ENCODE assay signal across 15 cellular contexts in the genomic region with DNA sequence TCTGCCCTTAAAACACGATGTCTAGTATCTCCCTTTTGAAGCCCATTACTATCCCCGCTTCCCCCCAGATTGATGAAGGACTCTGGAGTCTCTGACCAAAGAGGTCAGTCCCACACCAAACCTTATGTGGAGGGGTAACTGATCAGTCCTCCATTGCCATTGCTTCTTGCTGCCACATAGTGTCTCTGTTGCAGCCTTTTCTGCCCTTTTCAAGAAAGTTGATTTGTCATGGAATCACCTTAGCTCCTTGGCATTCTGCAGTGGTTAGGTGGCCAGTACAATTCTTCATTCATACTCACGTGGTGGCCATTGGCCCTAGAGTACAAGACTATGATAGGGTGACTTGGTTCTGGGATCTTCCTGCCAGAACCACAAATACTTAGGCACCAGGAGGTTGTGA. TPM values are rescaled to one million over a fixed set of nuclear protein-coding genes. Genes with fewer than 3 reads are reported as not detected.
DNase-seq lines count a peak whose midpoint lies in the region; ATAC-seq and TF ChIP-seq lines count a peak whose summit lies in the region.
"Had no signal": no experiment of that assay in that cellular context is flagged by ENCODE, and none has a peak within 500 bp of the region (broad histone marks: within the 10 kb centered on the region; RNA-seq: fewer than 3 reads in every experiment).

No MANE protein-coding gene starts in this region.

- dilution Hi-C loops in IMR-90 (cut with HindIII; ENCODE audit: low sequenced_read_pairs, unreplicated experiment): no loop called here

- H3K9me3 ChIP-seq in IMR-90 (ENCODE audit: control insufficient read depth, insufficient read depth, low read length): no peaks in the 10 kb centered on the region
- no peaks in the 10 kb centered on the region for H3K9me3 ChIP-seq in mesenchymal stem cell (ENCODE audit: control insufficient read depth, low read length)
- H3K9me3 ChIP-seq in right lobe of liver: no peaks in the 10 kb centered on the region

- H2AK9ac ChIP-seq in IMR-90 (replicated peaks; ENCODE audit: low read depth, low read length, poor library complexity): no peak overlapping the region

- H4K5ac ChIP-seq in IMR-90 (ENCODE audit: low read depth, low read length): no peak overlapping the region

- H3K23ac ChIP-seq in IMR-90 (ENCODE audit: low read depth, low read length): no peak overlapping the region
- H3K23ac ChIP-seq in mesenchymal stem cell (ENCODE audit: low read length in 2 of 2): no peak overlapping the region

- no peak overlapping the region for H2BK15ac ChIP-seq in IMR-90 (ENCODE audit: low read depth, low read length)
- no peak overlapping the region for H2BK15ac ChIP-seq in mesenchymal stem cell (ENCODE audit: low read depth, poor library complexity, severe bottlenecking)

- H4K20me1 ChIP-seq in IMR-90 (ENCODE audit: insufficient read depth, low read length): no peaks in the 10 kb centered on the region

- POLR2A ChIA-PET in IMR-90 (lab: Charles Lee; ENCODE audit: unreplicated experiment): interaction anchor here (0.7 kb wide), 1 partner anchor 8 kb away, joined by 3 read pairs; the partner anchor contains the start of gene HTR2A

- H3K14ac ChIP-seq in IMR-90 (replicated peaks; ENCODE audit: low read depth, low read length) (no peak overlapping the region), mesenchymal stem cell (ENCODE audit: low read length in 2 of 2) (no peak overlapping the region)

- no peak overlapping the region for H3K27ac ChIP-seq in IMR-90 (ENCODE audit: insufficient read depth, low read length)
- no peak overlapping the region for H3K27ac ChIP-seq in mesenchymal stem cell (ENCODE audit: low read length, poor library complexity, severe bottlenecking)
- H3K27ac ChIP-seq in right lobe of liver: no peak overlapping the region

- no peak overlapping the region for H3K18ac ChIP-seq in IMR-90 (ENCODE audit: low read depth, low read length)
- no peak overlapping the region for H3K18ac ChIP-seq in mesenchymal stem cell (ENCODE audit: low read depth in 1 of 2, low read length in 2 of 2)

- H3K27me3 ChIP-seq in IMR-90 (ENCODE audit: control insufficient read depth, insufficient read depth, low read length) (peaks cover 3% of the 10 kb centered on the region; the same call in 1 of the 2 replicates), mesenchymal stem cell (ENCODE audit: control insufficient read depth in 1 of 2, insufficient read depth in 1 of 2, low read length in 2 of 2) (peaks cover 0 to 4% of the 10 kb centered on the region in 2 experiments), right lobe of liver (no peaks in the 10 kb centered on the region)

- no peaks in the 10 kb centered on the region for H3K9me3 Mint-ChIP-seq in activated naive CD8-positive, alpha-beta T cell treated with anti-CD3 and anti-CD28 coated beads for 36 hours
- H3K9me3 Mint-ChIP-seq: CD4-positive, alpha-beta T cell had no signal

- no peak overlapping the region for H2BK20ac ChIP-seq in IMR-90 (ENCODE audit: low read depth, low read length)

- CTCF ChIA-PET in IMR-90 (lab: Yijun Ruan, JAX): no interaction called here

- DNase-seq in GM10266 (ENCODE audit: extremely low spot score) (no peak), IMR-90 (peak; percentile 26), astrocyte of the cerebellum (ENCODE audit: low read depth) (no peak), mesenchymal stem cell (peak; percentile 29), right lobe of liver (no peak), mesenteric fat pad (ENCODE audit: low spot score) (no peak), hippocampal formation (lab: John Stamatoyannopoulos, UW) (no peak)
- DNase-seq in activated naive CD8-positive, alpha-beta T cell treated with anti-CD3 and anti-CD28 coated beads for 36 hours: no peak
- DNase-seq: activated CD8-positive, alpha-beta memory T cell treated with anti-CD3 and anti-CD28 coated beads, Interleukin-2, amount 50 U/mL, for 4 hours; amniotic stem cell; CD4-positive, alpha-beta T cell; effector memory CD4-positive, alpha-beta T cell; midbrain; NCI-H2081 had no signal

- TF ChIP-seq CTCF in GM10266 (IDR thresholded peaks at IDR 0.05; ENCODE audit: control insufficient read depth, insufficient read depth, low read depth, missing control alignments) (peak; percentile 50), IMR-90 (conservative IDR thresholded peaks at IDR 0.05; ENCODE audit: low read depth, low read length) (peak; percentile 31; the same call in 1 of the 2 replicates), astrocyte of the cerebellum (IDR thresholded peaks at IDR 0.05; ENCODE audit: low read depth, low read length, missing control alignments) (peak; percentile 33), right lobe of liver (IDR thresholded peaks at IDR 0.05) (no peak)

- H3K27me3 Mint-ChIP-seq in activated naive CD8-positive, alpha-beta T cell treated with anti-CD3 and anti-CD28 coated beads for 36 hours: peaks cover 14% of the 10 kb centered on the region

- no peaks in the 10 kb centered on the region for H3K9me1 ChIP-seq in IMR-90 (ENCODE audit: insufficient read depth, low read length)

- no peak overlapping the region for H4K8ac ChIP-seq in IMR-90 (ENCODE audit: low read depth in 2 of 2, low read length in 2 of 2)
- no peak overlapping the region for H4K8ac ChIP-seq in mesenchymal stem cell (ENCODE audit: low read length)

- H2AK5ac ChIP-seq in IMR-90 (ENCODE audit: low read depth, low read length) (no peak overlapping the region), mesenchymal stem cell (ENCODE audit: low read length, severe bottlenecking) (no peak overlapping the region)

- no peaks in the 10 kb centered on the region for H3K36me3 ChIP-seq in IMR-90 (ENCODE audit: control insufficient read depth, insufficient read depth, low read length)
- H3K36me3 ChIP-seq in mesenchymal stem cell (ENCODE audit: control insufficient read depth in 1 of 2, insufficient read depth in 2 of 2, low read depth in 1 of 2, low read length in 2 of 2): no peaks in the 10 kb centered on the region
- no peaks in the 10 kb centered on the region for H3K36me3 ChIP-seq in right lobe of liver

- in situ Hi-C loops in IMR-90 (cut with MboI; ENCODE audit: low sequenced_read_pairs): no loop called here
- in situ Hi-C loops in astrocyte of the cerebellum (cut with HindIII; ENCODE audit: low sequenced_read_pairs): no loop called here

- H2BK5ac ChIP-seq in IMR-90 (ENCODE audit: low read depth, low read length, poor library complexity, severe bottlenecking): no peak overlapping the region
- no peak overlapping the region for H2BK5ac ChIP-seq in mesenchymal stem cell (ENCODE audit: low read depth, low read length, poor library complexity, severe bottlenecking)

- intact Hi-C loops in IMR-90 (cut with micrococcal nuclease) (no loop called here), right lobe of liver (cut with DNase I) (no loop called here)

- H3K27ac Mint-ChIP-seq in activated naive CD8-positive, alpha-beta T cell treated with anti-CD3 and anti-CD28 coated beads for 36 hours: no peak overlapping the region
- H3K27ac Mint-ChIP-seq: CD4-positive, alpha-beta T cell had no signal

- peak; percentile 41 for TF ChIP-seq RAD21 in IMR-90 (IDR thresholded peaks at IDR 0.05; ENCODE audit: low read length)

- H3K56ac ChIP-seq in IMR-90 (ENCODE audit: extremely low read depth, insufficient read depth, low read length): no peak overlapping the region

- no CpG with 5 or more reads among the region's 3 CpGs for WGBS in IMR-90 (ENCODE audit: extremely low coverage in 2 of 2, insufficient read length in 1 of 2), 2 experiments
- 84% methylated on average over 3 of the region's 3 CpGs for WGBS in mesenchymal stem cell
- WGBS in right lobe of liver (ENCODE audit: insufficient coverage, low coverage, low lambda C conversion rate, missing lambda C conversion rate): 93% methylated on average over 2 of the region's 3 CpGs

- BruUV-seq in IMR-90 (replicated peaks; lab: Mats Ljungman, UMichigan): no TSS peak

- no peak overlapping the region for H2AFZ ChIP-seq in IMR-90 (replicated peaks; ENCODE audit: low read length, poor library complexity)
- H2AFZ ChIP-seq in mesenchymal stem cell (ENCODE audit: low read depth, low read length): no peak overlapping the region

- H3K4me1 Mint-ChIP-seq in activated naive CD8-positive, alpha-beta T cell treated with anti-CD3 and anti-CD28 coated beads for 36 hours: no peaks in the 10 kb centered on the region

- H3K4ac ChIP-seq in IMR-90 (ENCODE audit: low read depth, low read length) (no peak overlapping the region), mesenchymal stem cell (ENCODE audit: low read depth in 1 of 2, low read length in 2 of 2) (no peak overlapping the region)

- H3K36me3 Mint-ChIP-seq in activated naive CD8-positive, alpha-beta T cell treated with anti-CD3 and anti-CD28 coated beads for 36 hours: no peaks in the 10 kb centered on the region

- ATAC-seq in IMR-90 (ENCODE audit: low read depth): no peak
- ATAC-seq in right lobe of liver: no peak

- no peak overlapping the region for H3K4me3 ChIP-seq in IMR-90 (ENCODE audit: insufficient read depth, low read depth, low read length)
- no peak overlapping the region for H3K4me3 ChIP-seq in astrocyte of the cerebellum (ENCODE audit: low read depth, low read length)
- no peak overlapping the region for H3K4me3 ChIP-seq in mesenchymal stem cell (ENCODE audit: insufficient read depth in 1 of 2, low read depth in 1 of 2, low read length in 2 of 2)
- H3K4me3 ChIP-seq in right lobe of liver: no peak overlapping the region

- H2BK120ac ChIP-seq in IMR-90 (ENCODE audit: low read depth, low read length): no peak overlapping the region
- H2BK120ac ChIP-seq in mesenchymal stem cell (ENCODE audit: low read depth, low read length): no peak overlapping the region

- H3K79me1 ChIP-seq in IMR-90 (ENCODE audit: low read depth in 1 of 2, low read length in 2 of 2): no peaks in the 10 kb centered on the region
- H3K79me1 ChIP-seq in mesenchymal stem cell (replicated peaks; ENCODE audit: low read length, poor library complexity, severe bottlenecking): no peaks in the 10 kb centered on the region

- H3K4me3 Mint-ChIP-seq in activated naive CD8-positive, alpha-beta T cell treated with anti-CD3 and anti-CD28 coated beads for 36 hours: no peak overlapping the region
- H3K4me3 Mint-ChIP-seq: CD4-positive, alpha-beta T cell had no signal

- H4K91ac ChIP-seq in IMR-90 (ENCODE audit: insufficient read depth, low read depth, low read length): no peak overlapping the region
- peak overlapping the region; percentile 40 for H4K91ac ChIP-seq in mesenchymal stem cell (ENCODE audit: low read length)

- peaks cover 2% of the 10 kb centered on the region; the same call in 1 of the 2 replicates for H3K4me1 ChIP-seq in IMR-90 (ENCODE audit: control insufficient read depth, insufficient read depth, low read length)
- H3K4me1 ChIP-seq in mesenchymal stem cell (ENCODE audit: control insufficient read depth, insufficient read depth, low read depth, low read length): peaks cover 1% of the 10 kb centered on the region
- no peaks in the 10 kb centered on the region for H3K4me1 ChIP-seq in right lobe of liver

- H3K4me2 ChIP-seq in IMR-90 (ENCODE audit: low read depth, low read length): no peak overlapping the region
- no peak overlapping the region for H3K4me2 ChIP-seq in mesenchymal stem cell (ENCODE audit: low read length, poor library complexity, severe bottlenecking)

- TF ChIP-seq POLR2A in IMR-90 (IDR thresholded peaks at IDR 0.05; ENCODE audit: low read depth, low read length) (no peak), right lobe of liver (IDR thresholded peaks at IDR 0.05) (no peak)

- H2BK12ac ChIP-seq in mesenchymal stem cell (ENCODE audit: low read length in 2 of 2): no peak overlapping the region

- H3K9ac ChIP-seq in IMR-90 (ENCODE audit: low read depth, low read length) (no peak overlapping the region), mesenchymal stem cell (ENCODE audit: low read length) (no peak overlapping the region)

RNA-seq across cellular contexts. Expression of gene HTR2A, which starts 8.4 kb away (rescaled TPM):
- total RNA-seq in IMR-90 (2012; rRNA removed) (not detected in 2 replicates), right lobe of liver (under 1 TPM in 1 of 6 experiments, not detected in 5; 0.04 TPM), mesenteric fat pad (1.4 TPM)
- 0.02 TPM in 1 of 2 replicates, not detected in the other for polyA plus RNA-seq in IMR-90 (2012; rRNA removed)
- polyA plus RNA-seq in IMR-90 (2012; cell fraction: cytosol; rRNA removed): not detected in 2 replicates
- not detected in 2 replicates for polyA plus RNA-seq in IMR-90 (2012; cell fraction: nucleus; rRNA removed; ENCODE audit: low replicate concordance)
- 0.01 TPM for polyA plus RNA-seq in mesenchymal stem cell (2013, experiment 1 of 2)
- polyA plus RNA-seq in mesenchymal stem cell (2013, experiment 2 of 2): 0.04 TPM
- not detected for total RNA-seq in activated naive CD8-positive, alpha-beta T cell treated with anti-CD3 and anti-CD28 coated beads for 36 hours
- total RNA-seq: CD4-positive, alpha-beta T cell; pulmonary artery endothelial cell had no signal

Comparison
In these comparisons a context has a peak if more than half of its experiments do, and no peak if none do; other contexts are left out.
1. DNase-seq: peak in IMR-90 (single experiment) and mesenchymal stem cell (single experiment); none in GM10266 (single experiment), astrocyte of the cerebellum (single experiment), activated naive CD8-positive, alpha-beta T cell treated with anti-CD3 and anti-CD28 coated beads for 36 hours (single experiment), right lobe of liver (0 of 3), mesenteric fat pad (single experiment) and hippocampal formation (0 of 2).
2. CTCF ChIP-seq: peak in GM10266 (single experiment), IMR-90 (single experiment) and astrocyte of the cerebellum (single experiment); none in right lobe of liver (0 of 4).